8 cellular contexts compared by ENCODE assay signal in genomic region chr4:158170691-158171455, GRCh38. TPM values are rescaled to one million over a fixed set of nuclear protein-coding genes. Genes with fewer than 3 reads are reported as not detected.
A peak's percentile ranks its signal among the peaks of the same experiment; 100 is the strongest.
DNase-seq lines count a peak whose midpoint lies in the region; FAIRE-seq and TF ChIP-seq lines count a peak whose summit lies in the region.

No MANE protein-coding gene starts in this region.

- no peak for FAIRE-seq in urothelium cell line (lab: Jason Lieb, UNC)

- H3K4me3 ChIP-seq in mesodermal cell (ENCODE audit: extremely low read depth, insufficient read depth, low read length, poor library complexity, severe bottlenecking), result peak overlapping the region; percentile 51

- peak; percentile 72 for DNase-seq in urothelium cell line (ENCODE audit: low spot score)
- DNase-seq in NCI-H510A (lab: John Stamatoyannopoulos, UW), result no peak
- DNase-seq in superior temporal gyrus (ENCODE audit: extremely low spot score), result no peak
- DNase-seq in NCI-H774 (lab: John Stamatoyannopoulos, UW), result no peak

- peaks cover 40% of the 10 kb centered on the region for H3K36me3 ChIP-seq in mesodermal cell (ENCODE audit: control insufficient read depth, insufficient read depth, low read length)

- TF ChIP-seq CTCF in GM12873 (IDR thresholded peaks at IDR 0.05; ENCODE audit: insufficient read depth, low read depth, low read length, missing control alignments) (peak; percentile 71), LNCAP (IDR thresholded peaks at IDR 0.05) (peak; percentile 83)

- H3K27ac ChIP-seq in cingulate gyrus (ENCODE audit: low read depth, low read length), result peak overlapping the region; percentile 33
- H3K27ac ChIP-seq in mesodermal cell (ENCODE audit: low read depth, low read length, severe bottlenecking), result no peak overlapping the region

- 95 to 96% methylated on average over 38 of the region's 38 CpGs for WGBS in mesodermal cell (ENCODE audit: insufficient coverage in 2 of 2), 2 experiments

- peaks cover 23% of the 10 kb centered on the region for H3K4me1 ChIP-seq in mesodermal cell (ENCODE audit: control insufficient read depth, insufficient read depth, low read length, poor library complexity, severe bottlenecking)

- no peaks in the 10 kb centered on the region for H3K9me3 ChIP-seq in mesodermal cell (ENCODE audit: control insufficient read depth, low read length)

RNA-seq across cellular contexts. Expression of gene GASK1B, which starts 2.0 kb away (rescaled TPM):
- 86.3 TPM for polyA plus RNA-seq in mesodermal cell (2013, experiment 1 of 2)
- 87.7 TPM for polyA plus RNA-seq in mesodermal cell (2013, experiment 2 of 2)

RNA-seq across cellular contexts. Expression of gene TMEM144, which starts 39.4 kb away (rescaled TPM):
- polyA plus RNA-seq in mesodermal cell (2013, experiment 1 of 2), result 2.4 TPM
- polyA plus RNA-seq in mesodermal cell (2013, experiment 2 of 2), result 2.9 TPM
